Comparison of ENCODE assay signal across 9 cellular contexts in the genomic region with DNA sequence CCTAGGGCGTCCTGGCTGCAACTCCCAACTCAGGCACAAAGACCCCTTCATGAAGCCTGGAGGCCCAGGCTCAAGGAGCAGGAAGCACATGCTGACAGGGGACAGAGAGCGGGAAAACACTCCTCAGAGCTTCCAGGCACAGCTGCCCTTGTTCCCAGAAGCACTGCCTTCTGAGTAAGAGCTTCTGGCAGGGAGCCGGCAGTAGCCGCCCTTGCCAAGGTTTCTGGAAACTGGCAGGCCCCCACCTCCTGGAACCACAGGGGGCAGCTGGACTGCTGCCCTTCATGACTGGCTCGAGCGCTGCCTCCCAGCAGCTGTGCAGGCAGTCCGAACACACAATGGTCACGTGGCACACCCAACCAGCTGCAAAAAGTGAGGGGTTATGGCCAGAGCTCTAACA. TPM values are rescaled to one million over a fixed set of nuclear protein-coding genes. Genes with fewer than 3 reads are reported as not detected.
DNase-seq lines count a peak whose midpoint lies in the region; ATAC-seq and TF ChIP-seq lines count a peak whose summit lies in the region.
"Had no signal": no experiment of that assay in that cellular context is flagged by ENCODE, and none has a peak within 500 bp of the region (broad histone marks: within the 10 kb centered on the region; RNA-seq: fewer than 3 reads in every experiment).

No MANE protein-coding gene starts in this region.

- BruUV-seq in MCF 10A (replicated peaks; lab: Mats Ljungman, UMichigan): no TSS peak

- H2AFZ ChIP-seq in neural progenitor cell (replicated peaks): no peak overlapping the region

- no peak overlapping the region for H3K9ac ChIP-seq in neural progenitor cell

- H3K4me3 ChIP-seq in neural progenitor cell: no peak overlapping the region

- peaks cover 12% of the 10 kb centered on the region for H3K36me3 ChIP-seq in neural progenitor cell

- H3K79me2 ChIP-seq in neural progenitor cell (ENCODE audit: low read depth): peaks cover 80% of the 10 kb centered on the region

- H3K27ac Mint-ChIP-seq in MCF 10A (ENCODE audit: low read depth, unreplicated experiment): no peak overlapping the region
- H3K27ac Mint-ChIP-seq in neural progenitor cell: no peak overlapping the region
- H3K27ac Mint-ChIP-seq: activated naive CD8-positive, alpha-beta T cell had no signal

- intact Hi-C loops in MCF 10A (cut with micrococcal nuclease): loop anchor here (1.0 to 2.0 kb wide), 2 partner anchors 65 to 291 kb away; no protein-coding TSS in a partner anchor

- no peaks in the 10 kb centered on the region for H3K9me3 ChIP-seq in neural progenitor cell (ENCODE audit: low read depth)

- peaks cover 92% of the 10 kb centered on the region for H3K36me3 Mint-ChIP-seq in MCF 10A (ENCODE audit: insufficient read depth, unreplicated experiment)
- H3K36me3 Mint-ChIP-seq in neural progenitor cell: peaks cover 41% of the 10 kb centered on the region

- POLR2A ChIA-PET in MCF 10A (lab: Yijun Ruan, JAX): interaction anchor here (0.6 to 1.8 kb wide), 9 partner anchors 9 to 112 kb away, joined by 3 to 10 read pairs (median 4); no protein-coding TSS in a partner anchor

- no peak overlapping the region for H3K4me3 Mint-ChIP-seq in MCF 10A (ENCODE audit: unreplicated experiment)
- H3K4me3 Mint-ChIP-seq in neural progenitor cell: no peak overlapping the region
- H3K4me3 Mint-ChIP-seq: activated naive CD8-positive, alpha-beta T cell had no signal

- no peak for TF ChIP-seq CTCF in MCF 10A (IDR thresholded peaks at IDR 0.05; ENCODE audit: unreplicated experiment)
- no peak for TF ChIP-seq CTCF in neural progenitor cell (IDR thresholded peaks at IDR 0.05)

- H3K4me2 ChIP-seq in neural progenitor cell: no peak overlapping the region

- CTCF ChIA-PET in MCF 10A (lab: Yijun Ruan, JAX): interaction anchor here (0.7 to 1.5 kb wide), 4 partner anchors 9 to 112 kb away, joined by 3 to 4 read pairs (median 4); no protein-coding TSS in a partner anchor

- H3K9me3 Mint-ChIP-seq in MCF 10A (ENCODE audit: unreplicated experiment) (no peaks in the 10 kb centered on the region), neural progenitor cell (no peaks in the 10 kb centered on the region)

- H3K27me3 ChIP-seq in neural progenitor cell: no peaks in the 10 kb centered on the region

- peaks cover 88% of the 10 kb centered on the region for H4K20me1 ChIP-seq in neural progenitor cell (ENCODE audit: low read depth)

- DNase-seq in LHCN-M2 (ENCODE audit: low read depth) (peak; percentile 99), MCF 10A (ENCODE audit: unreplicated experiment) (peak; percentile 97), kidney tubule cell (ENCODE audit: low spot score) (peak; percentile 84), superior temporal gyrus (ENCODE audit: extremely low spot score) (peak; percentile 96), neural progenitor cell (ENCODE audit: low spot score) (no peak), DMS53 treated with DMSO at 0.1 percent for 48 hours (lab: John Stamatoyannopoulos, UW; ENCODE audit: unreplicated experiment) (no peak)
- DNase-seq in activated naive CD4-positive, alpha-beta T cell (lab: John Stamatoyannopoulos, UW): no peak

- no peaks in the 10 kb centered on the region for H3K4me1 ChIP-seq in neural progenitor cell

- no peaks in the 10 kb centered on the region for H3K27me3 Mint-ChIP-seq in MCF 10A (ENCODE audit: insufficient read depth, unreplicated experiment)
- peaks cover 6% of the 10 kb centered on the region for H3K27me3 Mint-ChIP-seq in neural progenitor cell (ENCODE audit: insufficient read depth, low read depth)
- H3K27me3 Mint-ChIP-seq: activated naive CD8-positive, alpha-beta T cell had no signal

- H3K4me1 Mint-ChIP-seq in MCF 10A (ENCODE audit: insufficient read depth, unreplicated experiment): peaks cover 25% of the 10 kb centered on the region
- no peaks in the 10 kb centered on the region for H3K4me1 Mint-ChIP-seq in neural progenitor cell

- peaks cover 16% of the 10 kb centered on the region for H3F3A ChIP-seq in neural progenitor cell (ENCODE audit: low read depth)

- no peak for ATAC-seq in HG02981 (IDR thresholded peaks at IDR 0.05; ENCODE audit: unreplicated experiment)

- no peak overlapping the region for H3K27ac ChIP-seq in neural progenitor cell

RNA-seq across cellular contexts. Expression of a gene that starts 33.6 kb away (rescaled TPM):
- total RNA-seq in LHCN-M2 (2014; rRNA removed) (not detected in 2 replicates), MCF 10A (2022) (0.96 and 1.1 TPM in 2 replicates), neural progenitor cell (ENCODE audit: low replicate concordance) (2.2 and 2.3 TPM in 2 replicates)
- polyA plus RNA-seq in LHCN-M2 (2012): 0.02 TPM

Comparison
In these comparisons a context has a peak if more than half of its experiments do, and no peak if none do; other contexts are left out.
1. DNase-seq: peak in LHCN-M2 (single experiment), MCF 10A (single experiment), kidney tubule cell (single experiment) and superior temporal gyrus (single experiment); none in neural progenitor cell (single experiment), activated naive CD4-positive, alpha-beta T cell (0 of 4) and DMS53 treated with DMSO at 0.1 percent for 48 hours (single experiment).